ENCODE assay signal across 27 cellular contexts in genomic region chr6:150977276-150977675, GRCh38.
"Had no signal": no experiment of that assay in that cellular context is flagged by ENCODE, and none has a peak within 500 bp of the region (broad histone marks: within the 10 kb centered on the region; RNA-seq: fewer than 3 reads in every experiment).

No MANE protein-coding gene starts in this region.

- DNase-seq: activated CD4-positive, alpha-beta T cell treated with anti-CD3 and anti-CD28 coated beads for 4 hours; activated CD4-positive, alpha-beta T cell treated with anti-CD3 and anti-CD28 coated beads, Interleukin-2, amount 50 U/mL, for 4 hours; activated naive CD4-positive, alpha-beta T cell treated with Interleukin-2 at 50 U/mL for 16 hours; activated T-cell treated with anti-CD3 and anti-CD28 coated beads for 4 hours; activated T-cell treated with anti-CD3 and anti-CD28 coated beads, Interleukin-2, amount 50 U/mL, for 72 hours; anterior cingulate cortex; dermis blood vessel endothelial cell; effector CD4-positive, alpha-beta T cell; foreskin keratinocyte; heart left ventricle; hypothalamus; immature natural killer cell; kidney; left colon; mammary epithelial cell; midbrain; naive thymus-derived CD4-positive, alpha-beta T cell; stimulated activated CD4-positive, alpha-beta T cell treated with anti-CD3 and anti-CD28 coated beads, Interleukin-15, amount 100 ng/mL, for 24 hours; stimulated activated CD4-positive, alpha-beta T cell treated with anti-CD3 and anti-CD28 coated beads, Interleukin-2, amount 100 ng/mL, for 24 hours; stimulated activated naive CD4-positive, alpha-beta T cell; transverse colon had no signal

- H3K27ac Mint-ChIP-seq: activated naive CD8-positive, alpha-beta T cell; activated T-cell treated with anti-CD3 and anti-CD28 coated beads, Interleukin-2, amount 50 U/mL, for 72 hours; immature natural killer cell; naive thymus-derived CD4-positive, alpha-beta T cell; T-helper 2 cell treated with Interferon-gamma antibody and Interleukin-4, amounts not matched to agents 5 μg/mL and 100 μg/mL, for 36 hours had no signal

- H3K27ac ChIP-seq: foreskin keratinocyte, heart left ventricle, right atrium auricular region, transverse colon had no signal

- H3K27me3 ChIP-seq: foreskin keratinocyte, heart left ventricle, right atrium auricular region, transverse colon had no signal

- H3K4me3 Mint-ChIP-seq: activated naive CD8-positive, alpha-beta T cell; activated T-cell treated with anti-CD3 and anti-CD28 coated beads, Interleukin-2, amount 50 U/mL, for 72 hours; central memory CD8-positive, alpha-beta T cell; immature natural killer cell; naive thymus-derived CD4-positive, alpha-beta T cell; T-helper 2 cell treated with Interferon-gamma antibody and Interleukin-4, amounts not matched to agents 5 μg/mL and 100 μg/mL, for 36 hours had no signal

- H3K36me3 ChIP-seq: right atrium auricular region, transverse colon had no signal

- FAIRE-seq: bronchial epithelial cell, colon, kidney had no signal

- H3K27me3 Mint-ChIP-seq: activated naive CD8-positive, alpha-beta T cell; central memory CD8-positive, alpha-beta T cell; naive thymus-derived CD4-positive, alpha-beta T cell had no signal

- H3K4me1 Mint-ChIP-seq: central memory CD8-positive, alpha-beta T cell; immature natural killer cell; naive thymus-derived CD4-positive, alpha-beta T cell had no signal

- H3K4me3 ChIP-seq: heart left ventricle, right atrium auricular region, transverse colon had no signal

- H3K9me3 ChIP-seq: transverse colon had no signal

- ATAC-seq: activated T-cell treated with anti-CD3 and anti-CD28 coated beads, Interleukin-2, amount 50 U/mL, for 72 hours; foreskin keratinocyte; heart left ventricle; left colon; naive thymus-derived CD4-positive, alpha-beta T cell had no signal

- H3K4me1 ChIP-seq: foreskin keratinocyte, right atrium auricular region, transverse colon had no signal
